In genomic region chr20:17635846-17636245, GRCh38 we compare ENCODE assay signal across 15 cellular contexts. TPM values are rescaled to one million over a fixed set of nuclear protein-coding genes. Genes with fewer than 3 reads are reported as not detected.
DNase-seq lines count a peak whose midpoint lies in the region; ATAC-seq and TF ChIP-seq lines count a peak whose summit lies in the region.
"Had no signal": no experiment of that assay in that cellular context is flagged by ENCODE, and none has a peak within 500 bp of the region (broad histone marks: within the 10 kb centered on the region; RNA-seq: fewer than 3 reads in every experiment).

No MANE protein-coding gene starts in this region.

- H3K9me2 ChIP-seq in MM.1S (replicated peaks; ENCODE audit: insufficient read depth, low read length), result no peaks in the 10 kb centered on the region

- no peaks in the 10 kb centered on the region for H3K9me3 Mint-ChIP-seq in endodermal cell
- H3K9me3 Mint-ChIP-seq: activated naive CD8-positive, alpha-beta T cell treated with anti-CD3 and anti-CD28 coated beads, Interleukin-2, amount 50 U/mL, for 24 hours; type B pancreatic cell had no signal

- WGBS in endodermal cell (ENCODE audit: insufficient coverage in 1 of 2, insufficient read length in 1 of 2), 2 experiments, result 93 to 100% methylated on average over 1 to 8 of the region's 8 CpGs
- WGBS in mesenchymal stem cell, result 63% methylated on average over 8 of the region's 8 CpGs

- H3K9me3 ChIP-seq in endodermal cell (ENCODE audit: control insufficient read depth, low read length) (no peaks in the 10 kb centered on the region), mesenchymal stem cell (ENCODE audit: control insufficient read depth, low read length) (no peaks in the 10 kb centered on the region), thoracic aorta (no peaks in the 10 kb centered on the region), MM.1S (replicated peaks; ENCODE audit: insufficient read depth, low read length) (no peaks in the 10 kb centered on the region)
- H3K9me3 ChIP-seq: SJCRH30 had no signal

- peaks cover 70% of the 10 kb centered on the region for H3K79me1 ChIP-seq in mesenchymal stem cell (replicated peaks; ENCODE audit: low read length, poor library complexity, severe bottlenecking)

- no peaks in the 10 kb centered on the region; the same call in none of the 2 replicates for H4K20me1 ChIP-seq in MM.1S (ENCODE audit: insufficient read depth, low read length)

- peak overlapping the region; percentile 67 for H3K27ac Mint-ChIP-seq in endodermal cell
- H3K27ac Mint-ChIP-seq: activated naive CD8-positive, alpha-beta T cell treated with anti-CD3 and anti-CD28 coated beads, Interleukin-2, amount 50 U/mL, for 24 hours; type B pancreatic cell had no signal

- H3K4me2 ChIP-seq in mesenchymal stem cell (ENCODE audit: low read length, poor library complexity, severe bottlenecking) (no peak overlapping the region), MM.1S (ENCODE audit: low read depth, low read length) (no peak overlapping the region)

- no peaks in the 10 kb centered on the region for H3K27me3 ChIP-seq in endodermal cell (ENCODE audit: control insufficient read depth, insufficient read depth, low read length, poor library complexity, severe bottlenecking)
- no peaks in the 10 kb centered on the region for H3K27me3 ChIP-seq in mesenchymal stem cell (ENCODE audit: control insufficient read depth in 1 of 2, insufficient read depth in 1 of 2, low read length in 2 of 2)
- H3K27me3 ChIP-seq in thoracic aorta (replicated peaks; ENCODE audit: insufficient read depth), result no peaks in the 10 kb centered on the region
- no peaks in the 10 kb centered on the region for H3K27me3 ChIP-seq in MM.1S (replicated peaks; ENCODE audit: insufficient read depth, low read length)
- H3K27me3 ChIP-seq: SJCRH30 had no signal

- ATAC-seq in thoracic aorta (ENCODE audit: insufficient number of reproducible peaks, low FRiP score, low read depth), result no peak
- ATAC-seq: activated naive CD8-positive, alpha-beta T cell treated with anti-CD3 and anti-CD28 coated beads, Interleukin-2, amount 50 U/mL, for 24 hours had no signal

- DNase-seq in DMS79 treated with DMSO at 0.1 percent for 48 hours (lab: John Stamatoyannopoulos, UW) (peak; percentile 22), DMS79 (lab: John Stamatoyannopoulos, UW) (no peak), endodermal cell (no peak), mesenchymal stem cell (no peak), thoracic aorta (ENCODE audit: low spot score) (no peak), kidney glomerular epithelial cell (lab: John Stamatoyannopoulos, UW) (no peak), MM.1S (no peak)
- no peak for DNase-seq in stimulated activated naive CD4-positive, alpha-beta T cell treated with Interleukin-2 at 50 U/mL for 16 hours (lab: John Stamatoyannopoulos, UW)
- DNase-seq: activated naive CD8-positive, alpha-beta T cell treated with anti-CD3 and anti-CD28 coated beads, Interleukin-2, amount 50 U/mL, for 24 hours; DMS53; effector memory CD4-positive, alpha-beta T cell; NCI-H1417 treated with DMSO at 0.1 percent for 48 hours had no signal

- no peak overlapping the region for H3K4ac ChIP-seq in mesenchymal stem cell (ENCODE audit: low read depth in 1 of 2, low read length in 2 of 2)

- no peak overlapping the region for H3K23ac ChIP-seq in mesenchymal stem cell (ENCODE audit: low read length in 2 of 2)

- no peaks in the 10 kb centered on the region for H3K27me3 Mint-ChIP-seq in endodermal cell (ENCODE audit: insufficient read depth)
- H3K27me3 Mint-ChIP-seq: activated naive CD8-positive, alpha-beta T cell treated with anti-CD3 and anti-CD28 coated beads, Interleukin-2, amount 50 U/mL, for 24 hours; type B pancreatic cell had no signal

- H3K9ac ChIP-seq in endodermal cell (ENCODE audit: extremely low read depth, low read length, poor library complexity, severe bottlenecking), result no peak overlapping the region
- H3K9ac ChIP-seq in mesenchymal stem cell (ENCODE audit: low read length), result peak overlapping the region; percentile 60
- H3K9ac ChIP-seq in MM.1S (ENCODE audit: low read length), result no peak overlapping the region

- H3K36me3 ChIP-seq in endodermal cell (ENCODE audit: control insufficient read depth, insufficient read depth, low read length) (peaks cover 78% of the 10 kb centered on the region), mesenchymal stem cell (ENCODE audit: control insufficient read depth in 1 of 2, insufficient read depth in 2 of 2, low read depth in 1 of 2, low read length in 2 of 2) (peaks cover 92 to 98% of the 10 kb centered on the region in 2 experiments), thoracic aorta (peaks cover 36% of the 10 kb centered on the region), MM.1S (replicated peaks; ENCODE audit: insufficient read depth, low read length) (peaks cover 29% of the 10 kb centered on the region)
- H3K36me3 ChIP-seq: SJCRH30 had no signal

- H3K4me3 ChIP-seq in endodermal cell (ENCODE audit: low read length), result no peak overlapping the region
- no peak overlapping the region for H3K4me3 ChIP-seq in mesenchymal stem cell (ENCODE audit: insufficient read depth in 1 of 2, low read depth in 1 of 2, low read length in 2 of 2)
- no peak overlapping the region for H3K4me3 ChIP-seq in thoracic aorta
- no peak overlapping the region for H3K4me3 ChIP-seq in MM.1S (ENCODE audit: low read length)
- H3K4me3 ChIP-seq: SJCRH30 had no signal

- H2BK15ac ChIP-seq in mesenchymal stem cell (ENCODE audit: low read depth, poor library complexity, severe bottlenecking), result no peak overlapping the region

- H2BK120ac ChIP-seq in mesenchymal stem cell (ENCODE audit: low read depth, low read length), result no peak overlapping the region

- no peak overlapping the region for H2BK5ac ChIP-seq in mesenchymal stem cell (ENCODE audit: low read depth, low read length, poor library complexity, severe bottlenecking)

- no peak overlapping the region for H2AK5ac ChIP-seq in mesenchymal stem cell (ENCODE audit: low read length, severe bottlenecking)

- H3K4me1 Mint-ChIP-seq in endodermal cell, result no peaks in the 10 kb centered on the region
- H3K4me1 Mint-ChIP-seq: activated naive CD8-positive, alpha-beta T cell treated with anti-CD3 and anti-CD28 coated beads, Interleukin-2, amount 50 U/mL, for 24 hours had no signal

- no peak overlapping the region for H3K18ac ChIP-seq in mesenchymal stem cell (ENCODE audit: low read depth in 1 of 2, low read length in 2 of 2)

- no peak for TF ChIP-seq CTCF in endodermal cell (conservative IDR thresholded peaks at IDR 0.05)
- no peak for TF ChIP-seq CTCF in thoracic aorta (IDR thresholded peaks at IDR 0.05)
- TF ChIP-seq CTCF in MM.1S (IDR thresholded peaks at IDR 0.05; ENCODE audit: low read length), result no peak

- peaks cover 72% of the 10 kb centered on the region for H3K36me3 Mint-ChIP-seq in endodermal cell (ENCODE audit: low read depth)

- H2BK12ac ChIP-seq in mesenchymal stem cell (ENCODE audit: low read length in 2 of 2), result no peak overlapping the region

- H3F3A ChIP-seq in MM.1S (ENCODE audit: insufficient read depth, low read length), result no peaks in the 10 kb centered on the region

- H2AFZ ChIP-seq in mesenchymal stem cell (ENCODE audit: low read depth, low read length) (no peak overlapping the region), MM.1S (ENCODE audit: low read length) (no peak overlapping the region)

- no peak overlapping the region for H4K8ac ChIP-seq in mesenchymal stem cell (ENCODE audit: low read length)

- H3K79me2 ChIP-seq in MM.1S (ENCODE audit: low read length), result peaks cover 98% of the 10 kb centered on the region

- H3K14ac ChIP-seq in mesenchymal stem cell (ENCODE audit: low read length in 2 of 2), result no peak overlapping the region

- H3K4me1 ChIP-seq in endodermal cell (ENCODE audit: control insufficient read depth, insufficient read depth, low read length) (no peaks in the 10 kb centered on the region), mesenchymal stem cell (ENCODE audit: control insufficient read depth, insufficient read depth, low read depth, low read length) (peaks cover 20% of the 10 kb centered on the region), thoracic aorta (ENCODE audit: control insufficient read depth in 1 of 2, low read depth in 2 of 2) (peaks cover 27 to 43% of the 10 kb centered on the region in 2 donors), MM.1S (ENCODE audit: low read length) (no peaks in the 10 kb centered on the region)
- H3K4me1 ChIP-seq: SJCRH30 had no signal

- H4K91ac ChIP-seq in mesenchymal stem cell (ENCODE audit: low read length), result no peak overlapping the region

- peak overlapping the region; percentile 40 for H3K27ac ChIP-seq in endodermal cell (ENCODE audit: low read depth, low read length)
- H3K27ac ChIP-seq in mesenchymal stem cell (ENCODE audit: low read length, poor library complexity, severe bottlenecking), result no peak overlapping the region
- peak overlapping the region; percentile 4 to 57 for H3K27ac ChIP-seq in thoracic aorta
- no peak overlapping the region for H3K27ac ChIP-seq in MM.1S (ENCODE audit: low read length)
- H3K27ac ChIP-seq: 22Rv1, SJCRH30 had no signal

- no peak overlapping the region for H3K4me3 Mint-ChIP-seq in endodermal cell
- H3K4me3 Mint-ChIP-seq: activated naive CD8-positive, alpha-beta T cell treated with anti-CD3 and anti-CD28 coated beads, Interleukin-2, amount 50 U/mL, for 24 hours; type B pancreatic cell had no signal

RNA-seq across cellular contexts. Expression of gene RRBP1, which starts 46.2 kb away (rescaled TPM):
- total RNA-seq in endodermal cell (100 to 1,000 TPM; 191 to 212 TPM), thoracic aorta (100 to 1,000 TPM; 113 to 163 TPM)
- polyA plus RNA-seq in endodermal cell (2013, experiment 1 of 2), result 54.2 TPM
- polyA plus RNA-seq in endodermal cell (2013, experiment 2 of 2), result 58.4 TPM
- polyA plus RNA-seq in mesenchymal stem cell (2013, experiment 1 of 2), result 209 TPM
- polyA plus RNA-seq in mesenchymal stem cell (2013, experiment 2 of 2), result 195 TPM

Comparison
In these comparisons a context has a peak if more than half of its experiments do, and no peak if none do; other contexts are left out.
1. H3K27ac ChIP-seq: peak in endodermal cell (single experiment) and thoracic aorta (2 of 2); none in mesenchymal stem cell (single experiment) and MM.1S (single experiment).